ENCODE assay signal across 19 cellular contexts in genomic region chr14:102988054-102988453, GRCh38.
DNase-seq lines count a peak whose midpoint lies in the region; ATAC-seq and TF ChIP-seq lines count a peak whose summit lies in the region.
"Had no signal": no experiment of that assay in that cellular context is flagged by ENCODE, and none has a peak within 500 bp of the region (broad histone marks: within the 10 kb centered on the region; RNA-seq: fewer than 3 reads in every experiment).

No MANE protein-coding gene starts in this region.

- peaks cover 58% of the 10 kb centered on the region for H3K36me3 ChIP-seq in osteoblast (ENCODE audit: insufficient read depth, low read length)

- no peak overlapping the region for H3K4me2 ChIP-seq in osteoblast (ENCODE audit: insufficient read depth, low read length)
- H3K4me2 ChIP-seq: SK-N-SH had no signal

- peaks cover 4 to 23% (median 4%) of the 10 kb centered on the region in 3 donors for H3K9me3 Mint-ChIP-seq in IgD-negative memory B cell

- peaks cover 71% of the 10 kb centered on the region for H3K79me2 ChIP-seq in osteoblast (ENCODE audit: insufficient read depth, low read length)

- H3K27me3 ChIP-seq in osteoblast (ENCODE audit: insufficient read depth, low read length): no peaks in the 10 kb centered on the region
- H3K27me3 ChIP-seq: tibial artery had no signal

- H3K4me3 Mint-ChIP-seq in IgD-negative memory B cell: peak overlapping the region in 2 of 4 donors; percentile 29 to 61
- H3K4me3 Mint-ChIP-seq: activated T-helper 1 cell treated with anti-CD3 and anti-CD28 coated beads, Interleukin-12 subunit alpha, Interleukin-12 subunit beta, Interleukin-2, Interleukin-4 antibody, amounts not matched to agents 30 ng/mL and 10 ng/mL and 1 ng/mL, durations not matched to agents 14 hours and 24 hours and 36 hours; brain; stimulated activated memory B cell treated with anti-CD40 and anti-IgM and Interleukin-4, amounts not matched to agents 10 μg/mL and 1 μg/mL and 100 μg/mL, for 72 hours had no signal

- no peak overlapping the region for H3K4me3 ChIP-seq in epithelial cell of esophagus (ENCODE audit: low read length)
- no peak overlapping the region for H3K4me3 ChIP-seq in osteoblast (ENCODE audit: insufficient read depth, low read length)
- H3K4me3 ChIP-seq: tibial artery had no signal

- peaks cover 31% of the 10 kb centered on the region for H3K36me3 Mint-ChIP-seq in IgD-negative memory B cell

- TF ChIP-seq CTCF in epithelial cell of esophagus (IDR thresholded peaks at IDR 0.05; ENCODE audit: insufficient read depth, low read depth, low read length, missing control alignments): no peak
- TF ChIP-seq CTCF in osteoblast (IDR thresholded peaks at IDR 0.05; ENCODE audit: extremely low read depth, low read depth, low read length): no peak

- ATAC-seq in GM18873 (IDR thresholded peaks at IDR 0.05; ENCODE audit: low FRiP score, unreplicated experiment): no peak
- ATAC-seq in GM18517 (IDR thresholded peaks at IDR 0.05; ENCODE audit: unreplicated experiment): no peak
- ATAC-seq in HG02981 (IDR thresholded peaks at IDR 0.05; ENCODE audit: unreplicated experiment): no peak
- ATAC-seq: activated naive CD4-positive, alpha-beta T cell treated with anti-CD3 and anti-CD28 coated beads, Interleukin-2, amount 50 U/mL, for 72 hours; sciatic nerve; stimulated activated memory B cell treated with anti-CD40 and anti-IgM and Interleukin-4, amounts not matched to agents 10 μg/mL and 1 μg/mL and 100 μg/mL, for 72 hours had no signal

- DNase-seq in epithelial cell of esophagus (ENCODE audit: low read depth) (peak; percentile 35), osteoblast (ENCODE audit: insufficient read length, low spot score, missing footprints) (peak; percentile 27), NCI-H510A treated with DMSO at 0.1 percent for 48 hours (lab: John Stamatoyannopoulos, UW) (no peak)
- DNase-seq: DND-41, kidney, NCI-H82, SK-N-SH, T-helper 9 cell had no signal

- H3K27ac ChIP-seq in angular gyrus (ENCODE audit: low read depth, low read length) (peak overlapping the region; percentile 73), osteoblast (ENCODE audit: low read depth, low read length) (no peak overlapping the region)
- H3K27ac ChIP-seq: tibial artery had no signal

- H2AFZ ChIP-seq in osteoblast (ENCODE audit: low read length): no peak overlapping the region

- H3K4me1 Mint-ChIP-seq in IgD-negative memory B cell: peaks cover 13 to 16% (median 16%) of the 10 kb centered on the region in 3 donors

- H4K20me1 ChIP-seq in osteoblast (ENCODE audit: insufficient read depth, low read length): peaks cover 29% of the 10 kb centered on the region

- peaks cover 6% of the 10 kb centered on the region for H3K9me3 ChIP-seq in osteoblast (ENCODE audit: low read depth, low read length)

- peaks cover 17% of the 10 kb centered on the region for H3K4me1 ChIP-seq in osteoblast (ENCODE audit: insufficient read depth, low read length)

- no peaks in the 10 kb centered on the region for H3K27me3 Mint-ChIP-seq in IgD-negative memory B cell
- H3K27me3 Mint-ChIP-seq: stimulated activated memory B cell treated with anti-CD40 and anti-IgM and Interleukin-4, amounts not matched to agents 10 μg/mL and 1 μg/mL and 100 μg/mL, for 72 hours had no signal

- peak overlapping the region in 2 of 3 donors; percentile 36 to 85 for H3K27ac Mint-ChIP-seq in IgD-negative memory B cell
- H3K27ac Mint-ChIP-seq: activated T-helper 1 cell treated with anti-CD3 and anti-CD28 coated beads, Interleukin-12 subunit alpha, Interleukin-12 subunit beta, Interleukin-2, Interleukin-4 antibody, amounts not matched to agents 30 ng/mL and 10 ng/mL and 1 ng/mL, durations not matched to agents 14 hours and 24 hours and 36 hours; stimulated activated memory B cell treated with anti-CD40 and anti-IgM and Interleukin-4, amounts not matched to agents 10 μg/mL and 1 μg/mL and 100 μg/mL, for 72 hours had no signal
